22 cellular contexts compared by ENCODE assay signal in genomic region chr5:80168388-80169028, GRCh38.
DNase-seq lines count a peak whose midpoint lies in the region; ATAC-seq, FAIRE-seq and TF ChIP-seq lines count a peak whose summit lies in the region.
"Had no signal": no experiment of that assay in that cellular context is flagged by ENCODE, and none has a peak within 500 bp of the region (broad histone marks: within the 10 kb centered on the region; RNA-seq: fewer than 3 reads in every experiment).

No MANE protein-coding gene starts in this region.

- H3K27me3 ChIP-seq in left lung: no peaks in the 10 kb centered on the region

- intact Hi-C loops in left lung (cut with DNase I): no loop called here

- DNase-seq in activated naive CD4-positive, alpha-beta T cell (lab: John Stamatoyannopoulos, UW): no peak
- DNase-seq in T-helper 17 cell (no peak), left lung (no peak), GM19239 (ENCODE audit: insufficient read length, low spot score) (no peak), SIG-M5 treated with dmso at 0.1 percent for 504 hours (lab: John Stamatoyannopoulos, UW; ENCODE audit: unreplicated experiment) (no peak)
- DNase-seq in stimulated activated naive CD8-positive, alpha-beta T cell treated with anti-CD3 and anti-CD28 coated beads, Interleukin-15, amount 100 ng/mL, for 72 hours: no peak
- DNase-seq: C1 segment of cervical spinal cord; glutamatergic neuron; H9; mesendoderm; naive B cell; NCI-H1048; NCI-H187; NCI-H526 treated with DMSO at 0.1 percent for 48 hours; stimulated activated CD4-positive, alpha-beta T cell treated with anti-CD3 and anti-CD28 coated beads, Interleukin-2, amount 100 ng/mL, for 24 hours had no signal

- H3K36me3 ChIP-seq in left lung: peaks cover 0 to 41% of the 10 kb centered on the region in 2 donors

- peaks cover 34% of the 10 kb centered on the region for H3K36me3 Mint-ChIP-seq in activated naive CD4-positive, alpha-beta T cell treated with anti-CD3 and anti-CD28 coated beads, Interleukin-2, amount 50 U/mL, for 24 hours
- peaks cover 28% of the 10 kb centered on the region for H3K36me3 Mint-ChIP-seq in T-helper 17 cell (ENCODE audit: low read depth)

- FAIRE-seq in GM19239 (lab: Jason Lieb, UNC): no peak
- FAIRE-seq: D721Med had no signal

- H3K9me3 Mint-ChIP-seq in activated naive CD4-positive, alpha-beta T cell treated with anti-CD3 and anti-CD28 coated beads, Interleukin-2, amount 50 U/mL, for 24 hours: no peaks in the 10 kb centered on the region
- H3K9me3 Mint-ChIP-seq in stimulated activated naive CD8-positive, alpha-beta T cell treated with anti-CD3 and anti-CD28 coated beads, Interleukin-15, amount 100 ng/mL, for 72 hours: no peaks in the 10 kb centered on the region
- H3K9me3 Mint-ChIP-seq: activated naive CD4-positive, alpha-beta T cell treated with anti-CD3 and anti-CD28 coated beads, Interleukin-2, amount 50 U/mL, for 72 hours; H9; T-helper 1 cell treated with Interleukin-12 subunit alpha and Interleukin-12 subunit beta and Interleukin-4 antibody, amounts not matched to agents 30 μg/mL and 1 μg/mL, for 36 hours had no signal

- ATAC-seq in T-helper 17 cell (no peak), left lung (peak; percentile 21), HG03196 (IDR thresholded peaks at IDR 0.05; ENCODE audit: unreplicated experiment) (no peak)
- peak; percentile 56 for ATAC-seq in stimulated activated naive CD8-positive, alpha-beta T cell treated with anti-CD3 and anti-CD28 coated beads, Interleukin-15, amount 100 ng/mL, for 72 hours
- ATAC-seq: activated naive CD4-positive, alpha-beta T cell treated with anti-CD3 and anti-CD28 coated beads, Interleukin-2, amount 50 U/mL, for 72 hours had no signal

- no peak for TF ChIP-seq CTCF in left lung (IDR thresholded peaks at IDR 0.05)

- H3K4me1 Mint-ChIP-seq in activated naive CD4-positive, alpha-beta T cell treated with anti-CD3 and anti-CD28 coated beads, Interleukin-2, amount 50 U/mL, for 24 hours: peaks cover 74% of the 10 kb centered on the region
- peaks cover 36% of the 10 kb centered on the region for H3K4me1 Mint-ChIP-seq in T-helper 17 cell
- peaks cover 77% of the 10 kb centered on the region for H3K4me1 Mint-ChIP-seq in stimulated activated naive CD8-positive, alpha-beta T cell treated with anti-CD3 and anti-CD28 coated beads, Interleukin-15, amount 100 ng/mL, for 72 hours

- H3K27ac ChIP-seq in left lung: no peak overlapping the region
- H3K27ac ChIP-seq: VCaP had no signal

- peaks cover 0 to 14% of the 10 kb centered on the region in 2 donors for H3K4me1 ChIP-seq in left lung

- H3K9me3 ChIP-seq in T-helper 17 cell (ENCODE audit: control insufficient read depth, low read length, poor library complexity, severe bottlenecking): no peaks in the 10 kb centered on the region
- H3K9me3 ChIP-seq in left lung: no peaks in the 10 kb centered on the region

- no peak overlapping the region for H3K4me3 ChIP-seq in left lung
- H3K4me3 ChIP-seq: smooth muscle cell had no signal

- peak overlapping the region; percentile 55 for H3K27ac Mint-ChIP-seq in activated naive CD4-positive, alpha-beta T cell treated with anti-CD3 and anti-CD28 coated beads, Interleukin-2, amount 50 U/mL, for 24 hours
- peak overlapping the region; percentile 83 for H3K27ac Mint-ChIP-seq in T-helper 17 cell
- peak overlapping the region; percentile 9 to 54 for H3K27ac Mint-ChIP-seq in stimulated activated naive CD8-positive, alpha-beta T cell treated with anti-CD3 and anti-CD28 coated beads, Interleukin-15, amount 100 ng/mL, for 72 hours
- H3K27ac Mint-ChIP-seq: H9; naive B cell; T-helper 1 cell treated with Interleukin-12 subunit alpha and Interleukin-12 subunit beta and Interleukin-4 antibody, amounts not matched to agents 30 μg/mL and 1 μg/mL, for 36 hours had no signal

- no peak overlapping the region for H3K4me3 Mint-ChIP-seq in activated naive CD4-positive, alpha-beta T cell treated with anti-CD3 and anti-CD28 coated beads, Interleukin-2, amount 50 U/mL, for 24 hours
- H3K4me3 Mint-ChIP-seq in T-helper 17 cell: no peak overlapping the region
- H3K4me3 Mint-ChIP-seq in stimulated activated naive CD8-positive, alpha-beta T cell treated with anti-CD3 and anti-CD28 coated beads, Interleukin-15, amount 100 ng/mL, for 72 hours: no peak overlapping the region
- H3K4me3 Mint-ChIP-seq: H9; naive B cell; T-helper 1 cell treated with Interleukin-12 subunit alpha and Interleukin-12 subunit beta and Interleukin-4 antibody, amounts not matched to agents 30 μg/mL and 1 μg/mL, for 36 hours had no signal

- no peaks in the 10 kb centered on the region for H3K27me3 Mint-ChIP-seq in activated naive CD4-positive, alpha-beta T cell treated with anti-CD3 and anti-CD28 coated beads, Interleukin-2, amount 50 U/mL, for 24 hours
- H3K27me3 Mint-ChIP-seq in T-helper 17 cell: no peaks in the 10 kb centered on the region
- H3K27me3 Mint-ChIP-seq in stimulated activated naive CD8-positive, alpha-beta T cell treated with anti-CD3 and anti-CD28 coated beads, Interleukin-15, amount 100 ng/mL, for 72 hours: no peaks in the 10 kb centered on the region
- H3K27me3 Mint-ChIP-seq: naive B cell had no signal

Comparison
In these comparisons a context has a peak if more than half of its experiments do, and no peak if none do; other contexts are left out.
1. H3K27ac Mint-ChIP-seq: peak in every context shown above with its lines; median percentile 83 in T-helper 17 cell; 55 in activated naive CD4-positive, alpha-beta T cell treated with anti-CD3 and anti-CD28 coated beads, Interleukin-2, amount 50 U/mL, for 24 hours; 32 in stimulated activated naive CD8-positive, alpha-beta T cell treated with anti-CD3 and anti-CD28 coated beads, Interleukin-15, amount 100 ng/mL, for 72 hours.
2. ATAC-seq: peak in left lung (single experiment) and stimulated activated naive CD8-positive, alpha-beta T cell treated with anti-CD3 and anti-CD28 coated beads, Interleukin-15, amount 100 ng/mL, for 72 hours (single experiment); none in T-helper 17 cell (single experiment) and HG03196 (single experiment).